Comparison of ENCODE assay signal across 29 cellular contexts in the genomic region with DNA sequence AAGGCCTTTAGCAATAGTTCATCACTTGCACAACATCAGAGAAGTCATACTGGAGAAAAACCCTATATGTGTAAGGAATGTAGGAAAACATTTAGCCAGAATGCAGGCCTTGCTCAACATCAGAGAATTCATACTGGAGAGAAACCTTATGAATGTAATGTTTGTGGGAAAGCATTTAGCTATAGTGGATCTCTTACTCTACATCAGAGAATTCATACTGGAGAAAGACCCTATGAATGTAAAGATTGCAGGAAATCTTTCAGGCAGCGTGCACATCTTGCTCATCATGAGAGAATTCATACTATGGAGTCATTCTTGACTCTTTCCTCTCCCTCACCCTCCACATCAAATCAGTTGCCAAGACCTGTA. TPM values are rescaled to one million over a fixed set of nuclear protein-coding genes. Genes with fewer than 3 reads are reported as not detected.
DNase-seq lines count a peak whose midpoint lies in the region; ATAC-seq, FAIRE-seq and TF ChIP-seq lines count a peak whose summit lies in the region.
"Had no signal": no experiment of that assay in that cellular context is flagged by ENCODE, and none has a peak within 500 bp of the region (broad histone marks: within the 10 kb centered on the region; RNA-seq: fewer than 3 reads in every experiment).

No MANE protein-coding gene starts in this region.

- CTCF ChIA-PET in CD8-positive, alpha-beta T cell (lab: Charles Lee) = no interaction called here
- CTCF ChIA-PET in CD4-positive, alpha-beta memory T cell (lab: Charles Lee; ENCODE audit: partially characterized antibody) = no interaction called here
- CTCF ChIA-PET in activated naive CD4-positive, alpha-beta T cell treated with anti-CD3 and anti-CD28 coated beads, Interleukin-2, amount 10 ng/mL, durations not matched to agents 7 days and 5 days (lab: Charles Lee) = no interaction called here

- H3K4me1 ChIP-seq in CD8-positive, alpha-beta T cell (ENCODE audit: insufficient read depth, low read length) = no peaks in the 10 kb centered on the region
- H3K4me1 ChIP-seq in muscle layer of duodenum (ENCODE audit: control insufficient read depth in 1 of 2, insufficient read depth in 2 of 2, low read length in 2 of 2) (no peaks in the 10 kb centered on the region), gastroesophageal sphincter (no peaks in the 10 kb centered on the region)
- H3K4me1 ChIP-seq in CD4-positive, alpha-beta memory T cell (ENCODE audit: insufficient read depth, low read length) = no peaks in the 10 kb centered on the region
- H3K4me1 ChIP-seq: body of pancreas, heart right ventricle had no signal

- H3K4me3 Mint-ChIP-seq in CD8-positive, alpha-beta T cell = no peak overlapping the region
- H3K4me3 Mint-ChIP-seq in CD4-positive, alpha-beta memory T cell = no peak overlapping the region
- no peak overlapping the region for H3K4me3 Mint-ChIP-seq in activated naive CD4-positive, alpha-beta T cell treated with anti-CD3 and anti-CD28 coated beads, Interleukin-2, amount 10 ng/mL, durations not matched to agents 7 days and 5 days
- H3K4me3 Mint-ChIP-seq: activated naive CD8-positive, alpha-beta T cell treated with anti-CD3 and anti-CD28 coated beads, Interleukin-2, amount 10 ng/mL, durations not matched to agents 7 days and 5 days; HFFc6; neural crest cell; T-helper 2 cell treated with Interferon-gamma antibody and Interleukin-4, amounts not matched to agents 5 μg/mL and 100 μg/mL, for 36 hours had no signal

- WGBS in gastroesophageal sphincter (ENCODE audit: low coverage in 1 of 2), 2 donors = 92 to 100% methylated on average over 1 of the region's 1 CpG

- H3K36me3 Mint-ChIP-seq in CD8-positive, alpha-beta T cell = peaks cover 67% of the 10 kb centered on the region
- H3K36me3 Mint-ChIP-seq in CD4-positive, alpha-beta memory T cell = peaks cover 60 to 65% of the 10 kb centered on the region in 2 donors
- H3K36me3 Mint-ChIP-seq in activated naive CD4-positive, alpha-beta T cell treated with anti-CD3 and anti-CD28 coated beads, Interleukin-2, amount 10 ng/mL, durations not matched to agents 7 days and 5 days = peaks cover 46% of the 10 kb centered on the region

- no peak for FAIRE-seq in bronchial epithelial cell (lab: Jason Lieb, UNC)
- FAIRE-seq: GM19239, urothelium cell line had no signal

- TF ChIP-seq EP300 in gastroesophageal sphincter (IDR thresholded peaks at IDR 0.05) = no peak

- POLR2A ChIA-PET in CD8-positive, alpha-beta T cell (lab: Charles Lee) = no interaction called here
- POLR2A ChIA-PET in CD4-positive, alpha-beta memory T cell (lab: Charles Lee; ENCODE audit: partially characterized antibody) = no interaction called here

- peak overlapping the region; percentile 3 for H3K4me3 ChIP-seq in CD8-positive, alpha-beta T cell (ENCODE audit: low read depth, low read length)
- H3K4me3 ChIP-seq in bronchial epithelial cell (ENCODE audit: low read depth, low read length) (no peak overlapping the region), muscle layer of duodenum (ENCODE audit: low read depth in 1 of 2, low read length in 2 of 2) (peak overlapping the region; percentile 27 to 63), gastroesophageal sphincter (no peak overlapping the region)
- no peak overlapping the region for H3K4me3 ChIP-seq in CD4-positive, alpha-beta memory T cell (ENCODE audit: low read length in 2 of 2)
- H3K4me3 ChIP-seq: body of pancreas, heart right ventricle, lung had no signal

- H3K27ac Mint-ChIP-seq in CD8-positive, alpha-beta T cell = no peak overlapping the region
- H3K27ac Mint-ChIP-seq in CD4-positive, alpha-beta memory T cell = no peak overlapping the region
- H3K27ac Mint-ChIP-seq in activated naive CD4-positive, alpha-beta T cell treated with anti-CD3 and anti-CD28 coated beads, Interleukin-2, amount 10 ng/mL, durations not matched to agents 7 days and 5 days = no peak overlapping the region
- H3K27ac Mint-ChIP-seq: activated naive CD8-positive, alpha-beta T cell treated with anti-CD3 and anti-CD28 coated beads, Interleukin-2, amount 10 ng/mL, durations not matched to agents 7 days and 5 days; HFFc6; T-helper 2 cell treated with Interferon-gamma antibody and Interleukin-4, amounts not matched to agents 5 μg/mL and 100 μg/mL, for 36 hours had no signal

- no peak for DNase-seq in CD8-positive, alpha-beta T cell
- DNase-seq in HT1080 (ENCODE audit: low read depth) (peak; percentile 2), bronchial epithelial cell (ENCODE audit: low read depth) (peak; percentile 1)
- no peak for DNase-seq in CD4-positive, alpha-beta memory T cell
- DNase-seq in activated naive CD4-positive, alpha-beta T cell treated with anti-CD3 and anti-CD28 coated beads, Interleukin-2, amount 10 ng/mL, durations not matched to agents 7 days and 5 days = no peak
- DNase-seq: activated CD4-positive, alpha-beta T cell treated with anti-CD3 and anti-CD28 coated beads for 48 hours; activated CD8-positive, alpha-beta memory T cell treated with anti-CD3 and anti-CD28 coated beads for 24 hours; activated effector memory CD4-positive, alpha-beta T cell treated with anti-CD3 and anti-CD28 coated beads, Interleukin-2, amount 50 U/mL, for 16 hours; activated naive CD8-positive, alpha-beta T cell treated with anti-CD3 and anti-CD28 coated beads, Interleukin-2, amount 10 ng/mL, durations not matched to agents 7 days and 5 days; body of pancreas; effector CD4-positive, alpha-beta T cell; foreskin fibroblast; heart right ventricle; HFFc6; kidney glomerular epithelial cell; NCI-H1694 treated with DMSO at 0.1 percent for 48 hours; NCI-H524; NK-92 treated with Interleukin-12 subunit alpha and Interleukin-12 subunit beta, amount 100 ng/mL, for 24 hours; right cardiac atrium; Right ventricle myocardium superior had no signal

- TF ChIP-seq POLR2A in gastroesophageal sphincter (IDR thresholded peaks at IDR 0.05) = no peak

- no peaks in the 10 kb centered on the region for H3K27me3 ChIP-seq in CD8-positive, alpha-beta T cell (ENCODE audit: insufficient read depth, low read length)
- H3K27me3 ChIP-seq in bronchial epithelial cell (ENCODE audit: control insufficient read depth, insufficient read depth, low read length) = no peaks in the 10 kb centered on the region
- H3K27me3 ChIP-seq in muscle layer of duodenum (ENCODE audit: low read depth, low read length) = no peaks in the 10 kb centered on the region
- no peaks in the 10 kb centered on the region for H3K27me3 ChIP-seq in CD4-positive, alpha-beta memory T cell (ENCODE audit: insufficient read depth, low read length)
- no peaks in the 10 kb centered on the region for H3K27me3 ChIP-seq in gastroesophageal sphincter
- H3K27me3 ChIP-seq: body of pancreas, heart right ventricle had no signal

- peaks cover 55% of the 10 kb centered on the region for H3K9me3 Mint-ChIP-seq in CD8-positive, alpha-beta T cell
- H3K9me3 Mint-ChIP-seq in CD4-positive, alpha-beta memory T cell = peaks cover 0 to 95% (median 90%) of the 10 kb centered on the region in 8 donors
- peaks cover 77% of the 10 kb centered on the region for H3K9me3 Mint-ChIP-seq in activated naive CD4-positive, alpha-beta T cell treated with anti-CD3 and anti-CD28 coated beads, Interleukin-2, amount 10 ng/mL, durations not matched to agents 7 days and 5 days

- peaks cover 83% of the 10 kb centered on the region for H3K9me3 ChIP-seq in CD8-positive, alpha-beta T cell (ENCODE audit: low read length)
- H3K9me3 ChIP-seq in muscle layer of duodenum (ENCODE audit: control insufficient read depth in 1 of 2, low read length in 2 of 2) (peaks cover 82 to 92% of the 10 kb centered on the region in 2 donors), gastroesophageal sphincter (peaks cover 21 to 100% (median 29%) of the 10 kb centered on the region in 3 donors)
- peaks cover 11 to 77% of the 10 kb centered on the region in 2 donors for H3K9me3 ChIP-seq in CD4-positive, alpha-beta memory T cell (ENCODE audit: control insufficient read depth in 1 of 2, low read length in 2 of 2)

- no peaks in the 10 kb centered on the region for H3K27me3 Mint-ChIP-seq in CD8-positive, alpha-beta T cell (ENCODE audit: low read depth)
- no peaks in the 10 kb centered on the region for H3K27me3 Mint-ChIP-seq in CD4-positive, alpha-beta memory T cell
- no peaks in the 10 kb centered on the region for H3K27me3 Mint-ChIP-seq in activated naive CD4-positive, alpha-beta T cell treated with anti-CD3 and anti-CD28 coated beads, Interleukin-2, amount 10 ng/mL, durations not matched to agents 7 days and 5 days
- H3K27me3 Mint-ChIP-seq: activated naive CD8-positive, alpha-beta T cell treated with anti-CD3 and anti-CD28 coated beads, Interleukin-2, amount 10 ng/mL, durations not matched to agents 7 days and 5 days had no signal

- TF ChIP-seq CTCF in CD8-positive, alpha-beta T cell (IDR thresholded peaks at IDR 0.05) = no peak
- TF ChIP-seq CTCF in bronchial epithelial cell (IDR thresholded peaks at IDR 0.05; ENCODE audit: insufficient read depth, low read length, severe bottlenecking) (no peak), gastroesophageal sphincter (IDR thresholded peaks at IDR 0.05) (no peak)

- H3K4me1 Mint-ChIP-seq in CD8-positive, alpha-beta T cell (ENCODE audit: low read depth) = no peaks in the 10 kb centered on the region
- H3K4me1 Mint-ChIP-seq in CD4-positive, alpha-beta memory T cell = no peaks in the 10 kb centered on the region
- no peaks in the 10 kb centered on the region for H3K4me1 Mint-ChIP-seq in activated naive CD4-positive, alpha-beta T cell treated with anti-CD3 and anti-CD28 coated beads, Interleukin-2, amount 10 ng/mL, durations not matched to agents 7 days and 5 days
- H3K4me1 Mint-ChIP-seq: activated naive CD8-positive, alpha-beta T cell treated with anti-CD3 and anti-CD28 coated beads, Interleukin-2, amount 10 ng/mL, durations not matched to agents 7 days and 5 days; neural crest cell had no signal

- ATAC-seq in CD8-positive, alpha-beta T cell = no peak
- ATAC-seq in GM21529 (IDR thresholded peaks at IDR 0.05; ENCODE audit: unreplicated experiment) (no peak), gastroesophageal sphincter (no peak)
- ATAC-seq: body of pancreas, heart right ventricle, right cardiac atrium had no signal

- no peak overlapping the region for H3K27ac ChIP-seq in CD8-positive, alpha-beta T cell (ENCODE audit: low read depth, low read length)
- H3K27ac ChIP-seq in muscle layer of duodenum (ENCODE audit: low read length) = no peak overlapping the region
- H3K27ac ChIP-seq in CD4-positive, alpha-beta memory T cell (ENCODE audit: low read depth, low read length) = no peak overlapping the region
- H3K27ac ChIP-seq in gastroesophageal sphincter = no peak overlapping the region
- H3K27ac ChIP-seq: body of pancreas, heart right ventricle, VCaP had no signal

- intact Hi-C loops in CD8-positive, alpha-beta T cell (cut with DNase I, micrococcal nuclease) = no loop called here
- intact Hi-C loops in CD4-positive, alpha-beta memory T cell (cut with micrococcal nuclease) = no loop called here

- H3K36me3 ChIP-seq in CD8-positive, alpha-beta T cell (ENCODE audit: insufficient read depth, low read length) = peaks cover 14% of the 10 kb centered on the region
- H3K36me3 ChIP-seq in bronchial epithelial cell (ENCODE audit: control insufficient read depth, insufficient read depth, low read length) (no peaks in the 10 kb centered on the region), muscle layer of duodenum (ENCODE audit: control insufficient read depth in 1 of 2, insufficient read depth in 2 of 2, low read length in 2 of 2) (peaks cover 24 to 57% of the 10 kb centered on the region in 2 donors), gastroesophageal sphincter (peaks cover 5 to 54% of the 10 kb centered on the region in 2 donors)
- H3K36me3 ChIP-seq in CD4-positive, alpha-beta memory T cell (ENCODE audit: insufficient read depth, low read length) = peaks cover 9% of the 10 kb centered on the region

RNA-seq across cellular contexts. Expression of a gene that starts 19.8 kb away (rescaled TPM):
- total RNA-seq in CD8-positive, alpha-beta T cell = 1 to 10 TPM; 1.3 to 2.4 TPM
- 4.5 and 6.0 TPM in 2 replicates for total RNA-seq in HT1080 (2014; rRNA removed; shearing (Covaris generic))
- polyA plus RNA-seq in HT1080 (2015; cell fraction: cytosol; rRNA removed) = 0.58 TPM in 2 replicates
- polyA plus RNA-seq in HT1080 (2015; cell fraction: nucleus; rRNA removed) = 0.20 and 0.98 TPM in 2 replicates
- total RNA-seq in bronchial epithelial cell (2.9 and 3.4 TPM in 2 replicates), gastroesophageal sphincter (10 to 100 TPM in 2 of 4 donors, 1 to 10 TPM in 2; 6.2 to 15.1 (median 9.7) TPM)
- total RNA-seq in CD4-positive, alpha-beta memory T cell = 10 to 100 TPM in 1 of 2 experiments, 1 to 10 TPM in 1; 9.2 to 14.4 TPM
- 10 to 100 TPM; 10.2 to 16.5 TPM for polyA plus RNA-seq in CD4-positive, alpha-beta memory T cell

RNA-seq across cellular contexts. Expression of a gene that starts 30.6 kb away (rescaled TPM):
- 1 to 10 TPM; 4.6 to 4.7 TPM for total RNA-seq in CD8-positive, alpha-beta T cell
- total RNA-seq in HT1080 (2014; rRNA removed; shearing (Covaris generic)) = 0.06 and 0.53 TPM in 2 replicates
- polyA plus RNA-seq in HT1080 (2015; cell fraction: cytosol; rRNA removed) = 0.07 TPM in 1 of 2 replicates, not detected in the other
- polyA plus RNA-seq in HT1080 (2015; cell fraction: nucleus; rRNA removed) = not detected in 2 replicates
- total RNA-seq in bronchial epithelial cell (1.1 and 2.4 TPM in 2 replicates), gastroesophageal sphincter (1 to 10 TPM; 3.5 to 5.7 (median 5.0) TPM)
- 1 to 10 TPM; 7.3 to 7.8 TPM for total RNA-seq in CD4-positive, alpha-beta memory T cell
- polyA plus RNA-seq in CD4-positive, alpha-beta memory T cell = 1 to 10 TPM; 3.0 to 6.5 TPM

RNA-seq across cellular contexts. Expression of a gene that starts 53.2 kb away (rescaled TPM):
- total RNA-seq in CD8-positive, alpha-beta T cell = 1 to 10 TPM; 8.3 to 10.0 TPM
- 0.06 TPM in 1 of 2 replicates, not detected in the other for total RNA-seq in HT1080 (2014; rRNA removed; shearing (Covaris generic))
- not detected in 2 replicates for polyA plus RNA-seq in HT1080 (2015; cell fraction: cytosol; rRNA removed)
- not detected in 2 replicates for polyA plus RNA-seq in HT1080 (2015; cell fraction: nucleus; rRNA removed)
- total RNA-seq in bronchial epithelial cell (1.2 and 2.6 TPM in 2 replicates), gastroesophageal sphincter (1 to 10 TPM; 2.5 to 6.7 (median 3.4) TPM)
- under 1 TPM in 1 of 2 experiments, not detected in 1; 0.15 TPM for total RNA-seq in CD4-positive, alpha-beta memory T cell
- polyA plus RNA-seq in CD4-positive, alpha-beta memory T cell = under 1 TPM; 0.09 to 0.23 TPM
- total RNA-seq: neural crest cell had no signal

Comparison
In these comparisons a context has a peak if more than half of its experiments do, and no peak if none do; other contexts are left out.
1. DNase-seq: peak in HT1080 (single experiment) and bronchial epithelial cell (single experiment); none in CD8-positive, alpha-beta T cell (0 of 7), CD4-positive, alpha-beta memory T cell (0 of 5) and activated naive CD4-positive, alpha-beta T cell treated with anti-CD3 and anti-CD28 coated beads, Interleukin-2, amount 10 ng/mL, durations not matched to agents 7 days and 5 days (single experiment).
2. H3K4me3 ChIP-seq: peak in CD8-positive, alpha-beta T cell (single experiment) and muscle layer of duodenum (2 of 2); none in bronchial epithelial cell (single experiment), CD4-positive, alpha-beta memory T cell (0 of 2) and gastroesophageal sphincter (0 of 2).